Comparison of ENCODE assay signal across 23 cellular contexts in genomic region chr1:186626969-186627368, GRCh38. TPM values are rescaled to one million over a fixed set of nuclear protein-coding genes. Genes with fewer than 3 reads are reported as not detected.
DNase-seq lines count a peak whose midpoint lies in the region; ATAC-seq and TF ChIP-seq lines count a peak whose summit lies in the region.
"Had no signal": no experiment of that assay in that cellular context is flagged by ENCODE, and none has a peak within 500 bp of the region (broad histone marks: within the 10 kb centered on the region; RNA-seq: fewer than 3 reads in every experiment).

No MANE protein-coding gene starts in this region.

- no peaks in the 10 kb centered on the region for H3K9me3 ChIP-seq in right atrium auricular region
- H3K9me3 ChIP-seq: breast epithelium, left lung, MG63, Peyer's patch, SJSA1 had no signal

- peak overlapping the region in 1 of 2 donors; percentile 38 for H3K27ac ChIP-seq in right atrium auricular region
- H3K27ac ChIP-seq: breast epithelium, left lung, neural progenitor cell, SJSA1 had no signal

- TF ChIP-seq CTCF in right atrium auricular region (IDR thresholded peaks at IDR 0.05), result no peak

- no peaks in the 10 kb centered on the region for H3K36me3 ChIP-seq in right atrium auricular region
- H3K36me3 ChIP-seq: breast epithelium, left lung, MG63, neural progenitor cell, Peyer's patch, SJSA1 had no signal

- intact Hi-C loops in Right ventricle myocardium superior (cut with DNase I), result no loop called here

- peaks cover 0 to 13% of the 10 kb centered on the region in 2 donors for H3K4me1 ChIP-seq in right atrium auricular region
- H3K4me1 ChIP-seq: breast epithelium, neural progenitor cell, SJSA1 had no signal

- no peak for DNase-seq in Right ventricle myocardium superior
- DNase-seq in right atrium auricular region (ENCODE audit: low spot score), result no peak
- peak; percentile 21 for DNase-seq in dermis blood vessel endothelial cell
- DNase-seq in inferior parietal cortex (ENCODE audit: extremely low spot score), result peak; percentile 8
- DNase-seq in HCEC 1CT, result no peak
- DNase-seq in DMS53 (lab: John Stamatoyannopoulos, UW), result no peak
- no peak for DNase-seq in activated effector memory CD4-positive, alpha-beta T cell treated with anti-CD3 and anti-CD28 coated beads, Interleukin-2, amount 50 U/mL, for 16 hours
- DNase-seq in stimulated activated CD4-positive, alpha-beta T cell treated with anti-CD3 and anti-CD28 coated beads, Interleukin-2, amount 100 ng/mL, for 24 hours, result no peak
- DNase-seq: 8988T; activated CD8-positive, alpha-beta T cell treated with anti-CD3 and anti-CD28 coated beads, Interleukin-2, amount 10 ng/mL, durations not matched to agents 7 days and 5 days; activated T-cell treated with anti-CD3 and anti-CD28 coated beads for 4 hours; cortex of kidney; left lung; MG63; NCI-H1436; Peyer's patch; T-helper 17 cell; trophoblast cell had no signal

- no peaks in the 10 kb centered on the region for H3K27me3 ChIP-seq in right atrium auricular region
- H3K27me3 ChIP-seq: breast epithelium, left lung, MG63, neural progenitor cell, Peyer's patch, SJSA1 had no signal

- ATAC-seq in Right ventricle myocardium superior (ENCODE audit: poor library complexity), result peak; percentile 69
- ATAC-seq: activated CD8-positive, alpha-beta T cell treated with anti-CD3 and anti-CD28 coated beads, Interleukin-2, amount 10 ng/mL, durations not matched to agents 7 days and 5 days; K562; left lung; T-helper 17 cell had no signal

- no peak overlapping the region for H3K4me3 ChIP-seq in right atrium auricular region
- H3K4me3 ChIP-seq: breast epithelium, K562, left lung, MG63, neural progenitor cell, Peyer's patch, SJSA1 had no signal

RNA-seq across cellular contexts. Expression of gene PTGS2, which starts 53.3 kb away (rescaled TPM):
- 1.0 TPM for total RNA-seq in Right ventricle myocardium superior
- total RNA-seq in right atrium auricular region, result 1 to 10 TPM; 1.9 to 2.5 TPM
- 15.0 and 17.2 TPM in 2 replicates for total RNA-seq in dermis blood vessel endothelial cell
- total RNA-seq: activated CD8-positive, alpha-beta T cell treated with anti-CD3 and anti-CD28 coated beads, Interleukin-2, amount 10 ng/mL, durations not matched to agents 7 days and 5 days; B cell; K562 had no signal

Comparison
In these comparisons a context has a peak if more than half of its experiments do, and no peak if none do; other contexts are left out.
1. DNase-seq: peak in dermis blood vessel endothelial cell (single experiment) and inferior parietal cortex (single experiment); none in Right ventricle myocardium superior (single experiment), right atrium auricular region (single experiment), HCEC 1CT (single experiment), DMS53 (single experiment), activated effector memory CD4-positive, alpha-beta T cell treated with anti-CD3 and anti-CD28 coated beads, Interleukin-2, amount 50 U/mL, for 16 hours (single experiment) and stimulated activated CD4-positive, alpha-beta T cell treated with anti-CD3 and anti-CD28 coated beads, Interleukin-2, amount 100 ng/mL, for 24 hours (0 of 2).